1 cellular context compared by ENCODE assay signal in the genomic region with DNA sequence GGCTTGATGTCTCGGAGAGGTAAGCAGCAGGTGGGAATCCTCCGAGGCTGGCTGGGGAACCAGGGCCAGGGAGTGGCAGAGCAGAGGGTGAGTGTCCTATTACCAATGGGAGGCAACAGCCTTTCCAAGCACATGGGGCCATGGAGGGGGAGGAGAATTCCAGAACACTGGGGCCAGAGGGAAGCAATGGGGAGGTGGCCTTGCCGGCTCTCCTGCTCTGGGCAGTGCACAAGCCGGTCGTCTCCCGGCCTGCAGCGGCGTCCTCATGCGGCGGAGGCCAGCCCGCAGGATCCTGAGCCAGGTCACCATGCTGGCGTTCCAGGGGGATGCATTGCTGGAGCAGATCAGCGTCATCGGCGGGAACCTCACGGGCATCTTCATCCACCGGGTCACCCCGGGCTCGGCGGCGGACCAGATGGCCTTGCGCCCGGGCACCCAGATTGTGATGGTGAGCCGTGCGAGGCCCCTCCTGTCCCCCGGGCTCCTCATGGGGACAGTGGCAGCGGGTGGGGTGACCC.
TF ChIP-seq lines count a peak whose summit lies in the region.

No MANE protein-coding gene starts in this region.

TF ChIP-seq in HCT116, 20 proteins besides CTCF, POLR2A, EP300 and RAD21:
- TF ChIP-seq, protein P1, sequence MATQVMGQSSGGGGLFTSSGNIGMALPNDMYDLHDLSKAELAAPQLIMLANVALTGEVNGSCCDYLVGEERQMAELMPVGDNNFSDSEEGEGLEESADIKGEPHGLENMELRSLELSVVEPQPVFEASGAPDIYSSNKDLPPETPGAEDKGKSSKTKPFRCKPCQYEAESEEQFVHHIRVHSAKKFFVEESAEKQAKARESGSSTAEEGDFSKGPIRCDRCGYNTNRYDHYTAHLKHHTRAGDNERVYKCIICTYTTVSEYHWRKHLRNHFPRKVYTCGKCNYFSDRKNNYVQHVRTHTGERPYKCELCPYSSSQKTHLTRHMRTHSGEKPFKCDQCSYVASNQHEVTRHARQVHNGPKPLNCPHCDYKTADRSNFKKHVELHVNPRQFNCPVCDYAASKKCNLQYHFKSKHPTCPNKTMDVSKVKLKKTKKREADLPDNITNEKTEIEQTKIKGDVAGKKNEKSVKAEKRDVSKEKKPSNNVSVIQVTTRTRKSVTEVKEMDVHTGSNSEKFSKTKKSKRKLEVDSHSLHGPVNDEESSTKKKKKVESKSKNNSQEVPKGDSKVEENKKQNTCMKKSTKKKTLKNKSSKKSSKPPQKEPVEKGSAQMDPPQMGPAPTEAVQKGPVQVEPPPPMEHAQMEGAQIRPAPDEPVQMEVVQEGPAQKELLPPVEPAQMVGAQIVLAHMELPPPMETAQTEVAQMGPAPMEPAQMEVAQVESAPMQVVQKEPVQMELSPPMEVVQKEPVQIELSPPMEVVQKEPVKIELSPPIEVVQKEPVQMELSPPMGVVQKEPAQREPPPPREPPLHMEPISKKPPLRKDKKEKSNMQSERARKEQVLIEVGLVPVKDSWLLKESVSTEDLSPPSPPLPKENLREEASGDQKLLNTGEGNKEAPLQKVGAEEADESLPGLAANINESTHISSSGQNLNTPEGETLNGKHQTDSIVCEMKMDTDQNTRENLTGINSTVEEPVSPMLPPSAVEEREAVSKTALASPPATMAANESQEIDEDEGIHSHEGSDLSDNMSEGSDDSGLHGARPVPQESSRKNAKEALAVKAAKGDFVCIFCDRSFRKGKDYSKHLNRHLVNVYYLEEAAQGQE (IDR thresholded peaks at IDR 0.05; ENCODE audit: low read depth): no peak
- no peak for TF ChIP-seq EZH2phosphoT487 (IDR thresholded peaks at IDR 0.05; ENCODE audit: borderline replicate concordance)
- no peak for TF ChIP-seq TCF7L2 (IDR thresholded peaks at IDR 0.05; ENCODE audit: borderline replicate concordance, extremely low read depth, insufficient read depth, insufficient read length)
- no peak for TF ChIP-seq FOSL1 (IDR thresholded peaks at IDR 0.05; ENCODE audit: low read depth)
- TF ChIP-seq, protein P2, sequence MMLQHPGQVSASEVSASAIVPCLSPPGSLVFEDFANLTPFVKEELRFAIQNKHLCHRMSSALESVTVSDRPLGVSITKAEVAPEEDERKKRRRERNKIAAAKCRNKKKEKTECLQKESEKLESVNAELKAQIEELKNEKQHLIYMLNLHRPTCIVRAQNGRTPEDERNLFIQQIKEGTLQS (IDR thresholded peaks at IDR 0.05): no peak
- no peak for TF ChIP-seq SIN3A (IDR thresholded peaks at IDR 0.05; ENCODE audit: low read depth)
- no peak for TF ChIP-seq JUND (IDR thresholded peaks at IDR 0.05)
